ENCODE assay signal across 18 cellular contexts in genomic region chr19:28881616-28882015, GRCh38.
A peak's percentile ranks its signal among the peaks of the same experiment; 100 is the strongest.
DNase-seq lines count a peak whose midpoint lies in the region; ATAC-seq and TF ChIP-seq lines count a peak whose summit lies in the region.
"Had no signal": no experiment of that assay in that cellular context is flagged by ENCODE, and none has a peak within 500 bp of the region (broad histone marks: within the 10 kb centered on the region; RNA-seq: fewer than 3 reads in every experiment).

No MANE protein-coding gene starts in this region.

- DNase-seq in NCI-H345 treated with DMSO at 0.1 percent for 48 hours (lab: John Stamatoyannopoulos, UW; ENCODE audit: unreplicated experiment) (peak; percentile 100), NCI-H345 (lab: John Stamatoyannopoulos, UW) (no peak), GM23338 (ENCODE audit: low spot score) (no peak), RKO (ENCODE audit: low spot score) (peak; percentile 10), left kidney (ENCODE audit: low read depth, low spot score) (peak; percentile 73), GM13977 (ENCODE audit: low spot score) (no peak), AG08395 (ENCODE audit: low spot score) (no peak)
- no peak for DNase-seq in stimulated activated CD4-positive, alpha-beta T cell treated with anti-CD3 and anti-CD28 coated beads, Interleukin-4, amount 100 ng/mL, for 1 hour
- DNase-seq: activated CD8-positive, alpha-beta memory T cell treated with anti-CD3 and anti-CD28 coated beads, Interleukin-2, amount 10 ng/mL, durations not matched to agents 7 days and 5 days; activated gamma-delta T cell; Caco-2; colonic mucosa; NCI-H1092; stimulated activated naive CD4-positive, alpha-beta T cell treated with Interleukin-2 at 50 U/mL for 16 hours; upper lobe of right lung; WERI-Rb-1 had no signal

- no peaks in the 10 kb centered on the region for H3K36me3 Mint-ChIP-seq in GM23338 (ENCODE audit: low read depth)
- H3K36me3 Mint-ChIP-seq: activated CD8-positive, alpha-beta memory T cell treated with anti-CD3 and anti-CD28 coated beads, Interleukin-2, amount 10 ng/mL, durations not matched to agents 7 days and 5 days had no signal

- peak overlapping the region; percentile 71 for H3K27ac ChIP-seq in GM23338 (ENCODE audit: low read depth)
- H3K27ac ChIP-seq: colonic mucosa, SK-N-MC, upper lobe of right lung, WERI-Rb-1 had no signal

- ATAC-seq in GM23338 = no peak
- ATAC-seq: activated CD8-positive, alpha-beta memory T cell treated with anti-CD3 and anti-CD28 coated beads, Interleukin-2, amount 10 ng/mL, durations not matched to agents 7 days and 5 days; upper lobe of right lung had no signal

- no peak overlapping the region for H3K4me3 Mint-ChIP-seq in GM23338
- H3K4me3 Mint-ChIP-seq: activated CD8-positive, alpha-beta memory T cell treated with anti-CD3 and anti-CD28 coated beads, Interleukin-2, amount 10 ng/mL, durations not matched to agents 7 days and 5 days had no signal

- no peak overlapping the region for H2AFZ ChIP-seq in GM23338

- H4K20me1 ChIP-seq in GM23338 (replicated peaks; ENCODE audit: insufficient read depth) = no peaks in the 10 kb centered on the region

- H3K9me2 ChIP-seq in GM23338 (ENCODE audit: insufficient read depth) = peaks cover 2% of the 10 kb centered on the region; the same call in 1 of the 2 replicates

- in situ Hi-C loops in GM13977 (cut with MboI; ENCODE audit: low pct_unique_long_range_greater_than_20kb, low sequenced_read_pairs, unreplicated experiment) = no loop called here

- H3K27ac Mint-ChIP-seq in GM23338 = peak overlapping the region; percentile 69; the same call in 1 of the 2 replicates
- H3K27ac Mint-ChIP-seq: activated CD8-positive, alpha-beta memory T cell treated with anti-CD3 and anti-CD28 coated beads, Interleukin-2, amount 10 ng/mL, durations not matched to agents 7 days and 5 days had no signal

- H3F3A ChIP-seq in GM23338 (replicated peaks; ENCODE audit: low read depth) = 0 out of 2 replicates have a peak, but pooled peaks cover 15% of the 10 kb centered on the region

- no peaks in the 10 kb centered on the region for H3K36me3 ChIP-seq in GM23338 (ENCODE audit: insufficient read depth)
- H3K36me3 ChIP-seq: colonic mucosa, upper lobe of right lung, WERI-Rb-1 had no signal

- no peaks in the 10 kb centered on the region; the same call in 2 of the 3 replicates for H3K9me3 Mint-ChIP-seq in GM23338

- H3K79me2 ChIP-seq in GM23338 (replicated peaks; ENCODE audit: insufficient read depth) = no peaks in the 10 kb centered on the region

- no peak for TF ChIP-seq CTCF in GM23338 (conservative IDR thresholded peaks at IDR 0.05; ENCODE audit: low read depth in 2 of 2)
- TF ChIP-seq CTCF in GM13977 (IDR thresholded peaks at IDR 0.05; ENCODE audit: extremely low read depth, insufficient read depth, missing control alignments) = no peak

- peaks cover 18% of the 10 kb centered on the region for H3K27me3 Mint-ChIP-seq in GM23338 (ENCODE audit: insufficient read depth, low read depth, poor library complexity)
- H3K27me3 Mint-ChIP-seq: activated CD8-positive, alpha-beta memory T cell treated with anti-CD3 and anti-CD28 coated beads, Interleukin-2, amount 10 ng/mL, durations not matched to agents 7 days and 5 days had no signal

- peak overlapping the region; percentile 22 for H3K4me3 ChIP-seq in GM23338
- H3K4me3 ChIP-seq: colonic mucosa, SK-N-MC, smooth muscle cell, upper lobe of right lung had no signal

- H3K4me2 ChIP-seq in GM23338 = peak overlapping the region; percentile 50
- H3K4me2 ChIP-seq: smooth muscle cell had no signal

- no peaks in the 10 kb centered on the region for H3K27me3 ChIP-seq in GM23338 (ENCODE audit: insufficient read depth)
- H3K27me3 ChIP-seq: colonic mucosa, upper lobe of right lung had no signal

- H3K4me1 ChIP-seq in GM23338 (ENCODE audit: insufficient read depth) = peaks cover 40% of the 10 kb centered on the region
- H3K4me1 ChIP-seq: Caco-2, colonic mucosa, upper lobe of right lung had no signal

- H3K4me1 Mint-ChIP-seq in GM23338 = peaks cover 60% of the 10 kb centered on the region
- H3K4me1 Mint-ChIP-seq: activated CD8-positive, alpha-beta memory T cell treated with anti-CD3 and anti-CD28 coated beads, Interleukin-2, amount 10 ng/mL, durations not matched to agents 7 days and 5 days had no signal

TF ChIP-seq in GM23338, 12 proteins besides CTCF, POLR2A, EP300 and RAD21 (continues in another document):
- TF ChIP-seq REST (IDR thresholded peaks at IDR 0.05; ENCODE audit: unreplicated experiment) (no peak), ZNF462 (CRISPR knock-in tag; IDR thresholded peaks at IDR 0.05) (no peak), STAT1 (IDR thresholded peaks at IDR 0.05; ENCODE audit: unreplicated experiment) (no peak)

Comparison
In these comparisons a context has a peak if more than half of its experiments do, and no peak if none do; other contexts are left out.
1. DNase-seq: peak in NCI-H345 treated with DMSO at 0.1 percent for 48 hours (single experiment), RKO (single experiment) and left kidney (single experiment); none in NCI-H345 (single experiment), GM23338 (single experiment), GM13977 (single experiment), AG08395 (single experiment) and stimulated activated CD4-positive, alpha-beta T cell treated with anti-CD3 and anti-CD28 coated beads, Interleukin-4, amount 100 ng/mL, for 1 hour (single experiment).